In genomic region chr1:226976671-226977287, GRCh38 we compare ENCODE assay signal across 1 cellular context.
TF ChIP-seq lines count a peak whose summit lies in the region.

No MANE protein-coding gene starts in this region.

TF ChIP-seq in HepG2, 621 proteins besides CTCF, POLR2A, EP300 and RAD21 (continued from another document):
- TF ChIP-seq, protein P1, sequence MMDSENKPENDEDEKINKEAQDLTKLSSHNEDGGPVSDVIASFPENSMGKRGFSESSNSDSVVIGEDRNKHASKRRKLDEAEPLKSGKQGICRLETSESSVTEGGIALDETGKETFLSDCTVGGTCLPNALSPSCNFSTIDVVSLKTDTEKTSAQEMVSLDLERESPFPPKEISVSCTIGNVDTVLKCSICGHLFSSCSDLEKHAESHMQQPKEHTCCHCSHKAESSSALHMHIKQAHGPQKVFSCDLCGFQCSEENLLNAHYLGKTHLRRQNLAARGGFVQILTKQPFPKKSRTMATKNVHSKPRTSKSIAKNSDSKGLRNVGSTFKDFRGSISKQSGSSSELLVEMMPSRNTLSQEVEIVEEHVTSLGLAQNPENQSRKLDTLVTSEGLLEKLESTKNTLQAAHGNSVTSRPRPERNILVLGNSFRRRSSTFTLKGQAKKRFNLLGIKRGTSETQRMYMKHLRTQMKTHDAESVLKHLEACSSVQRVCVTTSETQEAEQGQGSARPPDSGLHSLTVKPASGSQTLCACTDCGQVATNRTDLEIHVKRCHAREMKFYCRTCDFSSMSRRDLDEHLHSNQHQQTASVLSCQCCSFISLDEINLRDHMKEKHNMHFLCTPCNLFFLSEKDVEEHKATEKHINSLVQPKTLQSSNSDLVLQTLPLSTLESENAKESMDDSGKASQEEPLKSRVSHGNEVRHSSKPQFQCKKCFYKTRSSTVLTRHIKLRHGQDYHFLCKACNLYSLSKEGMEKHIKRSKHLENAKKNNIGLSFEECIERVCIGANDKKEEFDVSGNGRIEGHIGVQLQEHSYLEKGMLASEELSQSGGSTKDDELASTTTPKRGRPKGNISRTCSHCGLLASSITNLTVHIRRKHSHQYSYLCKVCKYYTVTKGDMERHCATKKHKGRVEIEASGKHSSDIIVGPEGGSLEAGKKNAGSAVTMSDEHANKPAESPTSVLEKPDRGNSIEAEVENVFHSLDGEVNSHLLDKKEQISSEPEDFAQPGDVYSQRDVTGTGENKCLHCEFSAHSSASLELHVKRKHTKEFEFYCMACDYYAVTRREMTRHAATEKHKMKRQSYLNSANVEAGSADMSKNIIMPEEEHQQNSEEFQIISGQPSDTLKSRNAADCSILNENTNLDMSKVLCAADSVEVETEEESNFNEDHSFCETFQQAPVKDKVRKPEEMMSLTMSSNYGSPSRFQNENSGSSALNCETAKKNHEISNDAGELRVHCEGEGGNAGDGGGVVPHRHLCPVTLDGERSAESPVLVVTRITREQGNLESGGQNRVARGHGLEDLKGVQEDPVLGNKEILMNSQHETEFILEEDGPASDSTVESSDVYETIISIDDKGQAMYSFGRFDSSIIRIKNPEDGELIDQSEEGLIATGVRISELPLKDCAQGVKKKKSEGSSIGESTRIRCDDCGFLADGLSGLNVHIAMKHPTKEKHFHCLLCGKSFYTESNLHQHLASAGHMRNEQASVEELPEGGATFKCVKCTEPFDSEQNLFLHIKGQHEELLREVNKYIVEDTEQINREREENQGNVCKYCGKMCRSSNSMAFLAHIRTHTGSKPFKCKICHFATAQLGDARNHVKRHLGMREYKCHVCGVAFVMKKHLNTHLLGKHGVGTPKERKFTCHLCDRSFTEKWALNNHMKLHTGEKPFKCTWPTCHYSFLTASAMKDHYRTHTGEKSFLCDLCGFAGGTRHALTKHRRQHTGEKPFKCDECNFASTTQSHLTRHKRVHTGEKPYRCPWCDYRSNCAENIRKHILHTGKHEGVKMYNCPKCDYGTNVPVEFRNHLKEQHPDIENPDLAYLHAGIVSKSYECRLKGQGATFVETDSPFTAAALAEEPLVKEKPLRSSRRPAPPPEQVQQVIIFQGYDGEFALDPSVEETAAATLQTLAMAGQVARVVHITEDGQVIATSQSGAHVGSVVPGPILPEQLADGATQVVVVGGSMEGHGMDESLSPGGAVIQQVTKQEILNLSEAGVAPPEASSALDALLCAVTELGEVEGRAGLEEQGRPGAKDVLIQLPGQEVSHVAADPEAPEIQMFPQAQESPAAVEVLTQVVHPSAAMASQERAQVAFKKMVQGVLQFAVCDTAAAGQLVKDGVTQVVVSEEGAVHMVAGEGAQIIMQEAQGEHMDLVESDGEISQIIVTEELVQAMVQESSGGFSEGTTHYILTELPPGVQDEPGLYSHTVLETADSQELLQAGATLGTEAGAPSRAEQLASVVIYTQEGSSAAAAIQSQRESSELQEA (CRISPR knock-in tag; IDR thresholded peaks at IDR 0.05; ENCODE audit: not compliant biosample characterization), result no peak
- TF ChIP-seq YY1 (IDR thresholded peaks at IDR 0.05; ENCODE audit: insufficient read depth, insufficient replicate concordance, low read depth, low read length) (no peak), DRAP1 (CRISPR knock-in tag; IDR thresholded peaks at IDR 0.05) (no peak), ZBTB3 (CRISPR knock-in tag; IDR thresholded peaks at IDR 0.05; ENCODE audit: borderline replicate concordance, low read depth) (no peak), ARID4A (CRISPR knock-in tag; IDR thresholded peaks at IDR 0.05; ENCODE audit: borderline replicate concordance) (no peak)
- TF ChIP-seq, protein P2, sequence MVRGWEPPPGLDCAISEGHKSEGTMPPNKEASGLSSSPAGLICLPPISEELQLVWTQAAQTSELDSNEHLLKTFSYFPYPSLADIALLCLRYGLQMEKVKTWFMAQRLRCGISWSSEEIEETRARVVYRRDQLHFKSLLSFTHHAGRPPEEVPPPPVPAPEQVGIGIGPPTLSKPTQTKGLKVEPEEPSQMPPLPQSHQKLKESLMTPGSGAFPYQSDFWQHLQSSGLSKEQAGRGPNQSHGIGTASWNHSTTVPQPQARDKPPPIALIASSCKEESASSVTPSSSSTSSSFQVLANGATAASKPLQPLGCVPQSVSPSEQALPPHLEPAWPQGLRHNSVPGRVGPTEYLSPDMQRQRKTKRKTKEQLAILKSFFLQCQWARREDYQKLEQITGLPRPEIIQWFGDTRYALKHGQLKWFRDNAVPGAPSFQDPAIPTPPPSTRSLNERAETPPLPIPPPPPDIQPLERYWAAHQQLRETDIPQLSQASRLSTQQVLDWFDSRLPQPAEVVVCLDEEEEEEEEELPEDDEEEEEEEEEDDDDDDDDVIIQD (CRISPR knock-in tag; IDR thresholded peaks at IDR 0.05; ENCODE audit: low read depth), result no peak
TF ChIP-seq in HepG2: peak in this region for 0.
